Comparison of ENCODE assay signal across 17 cellular contexts in genomic region chr11:69926376-69927050, GRCh38.
"Had no signal": no experiment of that assay in that cellular context is flagged by ENCODE, and none has a peak within 500 bp of the region (broad histone marks: within the 10 kb centered on the region; RNA-seq: fewer than 3 reads in every experiment).

No MANE protein-coding gene starts in this region.

- H3K27ac ChIP-seq: left lung, parathyroid adenoma, skin epidermis had no signal

- H3K79me2 ChIP-seq: parathyroid adenoma had no signal

- H3K36me3 ChIP-seq: heart right ventricle, left lung had no signal

- H3K4me3 Mint-ChIP-seq: activated CD4-positive, alpha-beta memory T cell treated with anti-CD3 and anti-CD28 coated beads for 36 hours; mesothelial cell of epicardium; stimulated activated memory B cell treated with anti-CD40 and anti-IgM and Interleukin-4, amounts not matched to agents 10 μg/mL and 1 μg/mL and 100 μg/mL, for 72 hours had no signal

- H3K9ac ChIP-seq: parathyroid adenoma had no signal

- DNase-seq: activated CD4-positive, alpha-beta memory T cell treated with anti-CD3 and anti-CD28 coated beads for 36 hours; activated CD4-positive, alpha-beta T cell treated with anti-CD3 and anti-CD28 coated beads for 1 hour; activated naive CD4-positive, alpha-beta T cell treated with Interleukin-2 at 50 U/mL for 16 hours; activated T-cell treated with anti-CD3 and anti-CD28 coated beads, Interleukin-2, amount 50 U/mL, for 48 hours; caudate nucleus; effector CD4-positive, alpha-beta T cell; foreskin melanocyte; islet precursor cell; retina; trophoblast cell had no signal

- H3K27ac Mint-ChIP-seq: activated CD4-positive, alpha-beta memory T cell treated with anti-CD3 and anti-CD28 coated beads for 36 hours; stimulated activated memory B cell treated with anti-CD40 and anti-IgM and Interleukin-4, amounts not matched to agents 10 μg/mL and 1 μg/mL and 100 μg/mL, for 72 hours had no signal

- H3K9me3 Mint-ChIP-seq: mesothelial cell of epicardium had no signal

- H3K9me3 ChIP-seq: left lung had no signal

- H3K4me3 ChIP-seq: coronary artery, heart right ventricle, left lung, skin epidermis had no signal

- H3K36me3 Mint-ChIP-seq: activated CD4-positive, alpha-beta memory T cell treated with anti-CD3 and anti-CD28 coated beads for 36 hours; mesothelial cell of epicardium; stimulated activated memory B cell treated with anti-CD40 and anti-IgM and Interleukin-4, amounts not matched to agents 10 μg/mL and 1 μg/mL and 100 μg/mL, for 72 hours had no signal

- ATAC-seq: left lung; stimulated activated memory B cell treated with anti-CD40 and anti-IgM and Interleukin-4, amounts not matched to agents 10 μg/mL and 1 μg/mL and 100 μg/mL, for 72 hours had no signal
